In genomic region chr1:67393737-67394136, GRCh38 we compare ENCODE assay signal across 24 cellular contexts. TPM values are rescaled to one million over a fixed set of nuclear protein-coding genes. Genes with fewer than 3 reads are reported as not detected.
DNase-seq lines count a peak whose midpoint lies in the region; ATAC-seq, FAIRE-seq and TF ChIP-seq lines count a peak whose summit lies in the region.
"Had no signal": no experiment of that assay in that cellular context is flagged by ENCODE, and none has a peak within 500 bp of the region (broad histone marks: within the 10 kb centered on the region; RNA-seq: fewer than 3 reads in every experiment).

No MANE protein-coding gene starts in this region.

- TF ChIP-seq CTCF in keratinocyte (optimal IDR thresholded peaks at IDR 0.05 in 1 of 3, IDR thresholded peaks at IDR 0.05 in 1 of 3, conservative IDR thresholded peaks at IDR 0.05 in 1 of 3; ENCODE audit: extremely low read depth in 1 of 3, insufficient read depth in 2 of 3, low read length in 3 of 3), result no peak

- no peaks in the 10 kb centered on the region for H3K9me3 Mint-ChIP-seq in activated naive CD4-positive, alpha-beta T cell treated with anti-CD3 and anti-CD28 coated beads, Interleukin-2, amount 50 U/mL, for 72 hours
- H3K9me3 Mint-ChIP-seq: dendritic cell treated with granulocyte-macrophage colony-stimulating factor and Interleukin-4, amounts not matched to agents 40 ng/mL and 50 ng/mL, for 4 days; H9 had no signal

- H3K9ac ChIP-seq in keratinocyte (ENCODE audit: control insufficient read depth, extremely low read depth, insufficient read depth, low read length), result no peak overlapping the region
- peak overlapping the region; percentile 37 to 54 (median 45) for H3K9ac ChIP-seq in skeletal muscle tissue (ENCODE audit: low read depth in 1 of 3, low read length in 3 of 3)
- H3K9ac ChIP-seq: BLaER1 treated with 17β-estradiol and CSF1 and Interleukin-3, amounts not matched to agents 10 nM and 100 nM had no signal

- DNase-seq in activated naive CD4-positive, alpha-beta T cell treated with anti-CD3 and anti-CD28 coated beads, Interleukin-2, amount 50 U/mL, for 72 hours (ENCODE audit: low spot score in 2 of 2), result no peak
- no peak for DNase-seq in activated naive CD4-positive, alpha-beta T cell (lab: John Stamatoyannopoulos, UW)
- DNase-seq in keratinocyte (ENCODE audit: low read depth, low spot score) (no peak), SK-N-DZ (ENCODE audit: low spot score) (no peak)
- no peak for DNase-seq in activated CD4-positive, alpha-beta T cell treated with anti-CD3 and anti-CD28 coated beads, Interleukin-2, amount 50 U/mL, for 48 hours
- DNase-seq: caudate nucleus; COR-L47; H9; mesenchymal stem cell; NCI-H1694; NCI-H2171; NCI-H526 treated with DMSO at 0.1 percent for 48 hours; occipital lobe; retina; stimulated activated CD4-positive, alpha-beta T cell treated with anti-CD3 and anti-CD28 coated beads, Interleukin-4, amount 100 ng/mL, for 4 hours; stimulated activated naive CD4-positive, alpha-beta T cell had no signal

- no peaks in the 10 kb centered on the region for H3K27me3 ChIP-seq in esophagus (ENCODE audit: control insufficient read depth in 1 of 2, insufficient read depth in 2 of 2, low read length in 2 of 2)
- no peaks in the 10 kb centered on the region for H3K27me3 ChIP-seq in keratinocyte (ENCODE audit: control insufficient read depth, extremely low read depth, insufficient read depth, low read length)
- H3K27me3 ChIP-seq in skeletal muscle tissue (ENCODE audit: control insufficient read depth in 3 of 3, insufficient read depth in 3 of 3, low read length in 3 of 3), result no peaks in the 10 kb centered on the region
- H3K27me3 ChIP-seq: ascending aorta; BLaER1 treated with 17β-estradiol and CSF1 and Interleukin-3, amounts not matched to agents 10 nM and 100 nM; tibial nerve had no signal

- no peak for ATAC-seq in activated naive CD4-positive, alpha-beta T cell treated with anti-CD3 and anti-CD28 coated beads, Interleukin-2, amount 50 U/mL, for 72 hours
- ATAC-seq in GM18519 (IDR thresholded peaks at IDR 0.05; ENCODE audit: low FRiP score, unreplicated experiment), result no peak

- 57 to 64% methylated on average over 3 of the region's 3 CpGs for WGBS in esophagus, 2 donors

- H3K79me2 ChIP-seq in keratinocyte (ENCODE audit: control insufficient read depth, insufficient read depth, low read length), result no peaks in the 10 kb centered on the region

- H3K9me3 ChIP-seq in esophagus (ENCODE audit: control insufficient read depth in 2 of 2, insufficient read depth in 1 of 2, low read depth in 1 of 2, low read length in 1 of 2) (no peaks in the 10 kb centered on the region), keratinocyte (ENCODE audit: control insufficient read depth, low read depth, low read length) (no peaks in the 10 kb centered on the region), skeletal muscle tissue (ENCODE audit: control insufficient read depth in 3 of 3, low read length in 3 of 3) (no peaks in the 10 kb centered on the region)
- H3K9me3 ChIP-seq: ascending aorta; BLaER1 treated with 17β-estradiol and CSF1 and Interleukin-3, amounts not matched to agents 10 nM and 100 nM; tibial nerve had no signal

- peak overlapping the region; percentile 53 to 56 for H3K27ac Mint-ChIP-seq in activated naive CD4-positive, alpha-beta T cell treated with anti-CD3 and anti-CD28 coated beads, Interleukin-2, amount 50 U/mL, for 72 hours
- H3K27ac Mint-ChIP-seq: dendritic cell treated with granulocyte-macrophage colony-stimulating factor and Interleukin-4, amounts not matched to agents 40 ng/mL and 50 ng/mL, for 4 days had no signal

- peaks cover 0 to 3% of the 10 kb centered on the region in 2 donors for H3K36me3 ChIP-seq in esophagus (ENCODE audit: control insufficient read depth in 2 of 2, insufficient read depth in 2 of 2, low read length in 1 of 2)
- peaks cover 4 to 8% of the 10 kb centered on the region in 2 experiments for H3K36me3 ChIP-seq in keratinocyte (ENCODE audit: control insufficient read depth in 2 of 2, extremely low read depth in 1 of 2, insufficient read depth in 2 of 2, low read length in 2 of 2)
- H3K36me3 ChIP-seq in skeletal muscle tissue (ENCODE audit: control insufficient read depth in 3 of 3, insufficient read depth in 3 of 3, low read length in 3 of 3), result peaks cover 6 to 15% (median 11%) of the 10 kb centered on the region in 3 donors
- H3K36me3 ChIP-seq: ascending aorta had no signal

- dilution Hi-C loops in keratinocyte (cut with MboI; ENCODE audit: extremely low pct_ligation_motif_present, low sequenced_read_pairs), result no loop called here

- peaks cover 53 to 64% of the 10 kb centered on the region in 2 donors for H3K36me3 Mint-ChIP-seq in activated naive CD4-positive, alpha-beta T cell treated with anti-CD3 and anti-CD28 coated beads, Interleukin-2, amount 50 U/mL, for 72 hours

- no peak overlapping the region for H3K4me3 ChIP-seq in esophagus (ENCODE audit: low read depth in 1 of 2, low read length in 2 of 2)
- no peak overlapping the region for H3K4me3 ChIP-seq in keratinocyte (ENCODE audit: control insufficient read depth in 2 of 3, extremely low read depth in 1 of 3, insufficient read depth in 2 of 3, low read depth in 1 of 3, low read length in 3 of 3)
- H3K4me3 ChIP-seq in skeletal muscle tissue (ENCODE audit: low read length in 3 of 3), result peak overlapping the region in 2 of 3 donors; percentile 16 to 47
- H3K4me3 ChIP-seq: BLaER1 treated with 17β-estradiol and CSF1 and Interleukin-3, amounts not matched to agents 10 nM and 100 nM; tibial nerve had no signal

- no peak overlapping the region for H2AFZ ChIP-seq in keratinocyte (ENCODE audit: control insufficient read depth, low read length)

- H4K20me1 ChIP-seq in keratinocyte (ENCODE audit: control insufficient read depth, extremely low read depth, insufficient read depth, low read length), result no peaks in the 10 kb centered on the region
- H4K20me1 ChIP-seq: BLaER1 treated with 17β-estradiol and CSF1 and Interleukin-3, amounts not matched to agents 10 nM and 100 nM had no signal

- H3K4me1 ChIP-seq in esophagus (ENCODE audit: control insufficient read depth in 2 of 2, insufficient read depth in 2 of 2, low read length in 1 of 2) (peaks cover 0 to 7% of the 10 kb centered on the region in 2 donors), keratinocyte (ENCODE audit: control insufficient read depth, extremely low read depth, insufficient read depth, low read length) (peaks cover 21% of the 10 kb centered on the region), skeletal muscle tissue (ENCODE audit: control insufficient read depth in 3 of 3, insufficient read depth in 3 of 3, low read length in 3 of 3) (peaks cover 15 to 34% (median 29%) of the 10 kb centered on the region in 3 donors)
- H3K4me1 ChIP-seq: ascending aorta, tibial nerve had no signal

- H3K27ac ChIP-seq in esophagus (ENCODE audit: low read depth in 2 of 2, low read length in 1 of 2), result peak overlapping the region; percentile 1 to 72
- no peak overlapping the region for H3K27ac ChIP-seq in keratinocyte (ENCODE audit: control insufficient read depth, insufficient read depth, low read length)
- peak overlapping the region; percentile 81 for H3K27ac ChIP-seq in skeletal muscle tissue (ENCODE audit: low read depth, low read length)
- H3K27ac ChIP-seq: BLaER1 treated with 17β-estradiol and CSF1 and Interleukin-3, amounts not matched to agents 10 nM and 100 nM; HL-60; tibial nerve had no signal

- no peak overlapping the region for H3K4me2 ChIP-seq in keratinocyte (ENCODE audit: control insufficient read depth, extremely low read depth, insufficient read depth, low read depth, low read length)
- H3K4me2 ChIP-seq: BLaER1 treated with 17β-estradiol and CSF1 and Interleukin-3, amounts not matched to agents 10 nM and 100 nM had no signal

- no peaks in the 10 kb centered on the region for H3K9me1 ChIP-seq in keratinocyte (ENCODE audit: control insufficient read depth, extremely low read depth, insufficient read depth, low read length)

- peak; percentile 77 for FAIRE-seq in keratinocyte (lab: Jason Lieb, UNC)

RNA-seq across cellular contexts. Expression of gene SERBP1, which starts 36.5 kb away (rescaled TPM):
- 100 to 1,000 TPM; 354 to 447 TPM for total RNA-seq in activated naive CD4-positive, alpha-beta T cell treated with anti-CD3 and anti-CD28 coated beads, Interleukin-2, amount 50 U/mL, for 72 hours
- polyA plus RNA-seq in esophagus, result 100 to 1,000 TPM in 1 of 2 donors, 10 to 100 TPM in 1; 62.4 to 195 TPM
- 197 to 352 TPM (median 286 TPM) in 3 replicates for polyA plus RNA-seq in keratinocyte
- 870 TPM for polyA plus RNA-seq in keratinocyte (2011; ENCODE audit: low read depth)
- 227 and 270 TPM in 2 replicates for polyA plus RNA-seq in keratinocyte (2011; cell fraction: cytosol; rRNA removed)
- polyA plus RNA-seq in keratinocyte (2011; cell fraction: nucleus; rRNA removed), result 120 and 203 TPM in 2 replicates
- 161 and 304 TPM in 2 replicates for polyA plus RNA-seq in keratinocyte (2012; ENCODE audit: low replicate concordance)
- polyA minus RNA-seq in keratinocyte, result 44.8 to 115 TPM (median 55.0 TPM) in 3 replicates
- polyA minus RNA-seq in keratinocyte (2011; cell fraction: cytosol; rRNA and poly(A)+ RNA removed), result 241 TPM
- polyA minus RNA-seq in keratinocyte (2011; cell fraction: nucleus; rRNA and poly(A)+ RNA removed), result 47.8 and 84.2 TPM in 2 replicates
- total RNA-seq in skeletal muscle tissue, result 187 TPM
- polyA plus RNA-seq in SK-N-DZ (2014; cell fraction: cytosol; rRNA removed), result 152 and 167 TPM in 2 replicates
- 82.0 and 88.0 TPM in 2 replicates for polyA plus RNA-seq in SK-N-DZ (2014; cell fraction: nucleus; rRNA removed)

Comparison
In these comparisons a context has a peak if more than half of its experiments do, and no peak if none do; other contexts are left out.
1. H3K4me3 ChIP-seq: peak in skeletal muscle tissue (2 of 3); none in esophagus (0 of 2) and keratinocyte (0 of 3).